Comparison of ENCODE assay signal across 15 cellular contexts in genomic region chr4:147772056-147772455, GRCh38. TPM values are rescaled to one million over a fixed set of nuclear protein-coding genes. Genes with fewer than 3 reads are reported as not detected.
A peak's percentile ranks its signal among the peaks of the same experiment; 100 is the strongest.
DNase-seq lines count a peak whose midpoint lies in the region; ATAC-seq, FAIRE-seq and TF ChIP-seq lines count a peak whose summit lies in the region.
"Had no signal": no experiment of that assay in that cellular context is flagged by ENCODE, and none has a peak within 500 bp of the region (broad histone marks: within the 10 kb centered on the region; RNA-seq: fewer than 3 reads in every experiment).

No MANE protein-coding gene starts in this region.

- no peak overlapping the region for H2AFZ ChIP-seq in ACC112 (ENCODE audit: low read length, unreplicated experiment)
- H2AFZ ChIP-seq: GM23338, neural progenitor cell had no signal

- CTCF ChIA-PET in RWPE1 (lab: Yijun Ruan, JAX) = interaction anchor here (0.6 to 1.0 kb wide), 3 partner anchors 25 to 253 kb away, joined by 3 to 5 read pairs (median 3); no protein-coding TSS in a partner anchor
- CTCF ChIA-PET in activated CD8-positive, alpha-beta T cell treated with anti-CD3 and anti-CD28 coated beads, Interleukin-2, amount 10 ng/mL, durations not matched to agents 7 days and 5 days (lab: Charles Lee) = interaction anchor here (2.5 kb wide), 1 partner anchor 95 kb away, joined by 8 read pairs; no protein-coding TSS in a partner anchor

- no peak for TF ChIP-seq CTCF in RWPE1 (conservative IDR thresholded peaks at IDR 0.05; ENCODE audit: low read depth)
- TF ChIP-seq CTCF in gastroesophageal sphincter (IDR thresholded peaks at IDR 0.05) = no peak
- TF ChIP-seq CTCF in pancreas (IDR thresholded peaks at IDR 0.05) = no peak

- H3K27ac ChIP-seq in ACC112 (ENCODE audit: low read depth, low read length) = peak overlapping the region; percentile 83
- peak overlapping the region; percentile 85 for H3K27ac ChIP-seq in RWPE1
- H3K27ac ChIP-seq in gastroesophageal sphincter = peak overlapping the region in 3 of 4 donors; percentile 44 to 64 (median 64)
- peak overlapping the region in 1 of 4 donors; percentile 19 for H3K27ac ChIP-seq in pancreas
- H3K27ac ChIP-seq: neural progenitor cell had no signal

- ATAC-seq in gastroesophageal sphincter = no peak
- ATAC-seq in pancreas = peak; percentile 57 to 89 (median 79)
- ATAC-seq in HG03460 (IDR thresholded peaks at IDR 0.05; ENCODE audit: unreplicated experiment) = no peak
- no peak for ATAC-seq in activated CD8-positive, alpha-beta T cell treated with anti-CD3 and anti-CD28 coated beads, Interleukin-2, amount 10 ng/mL, durations not matched to agents 7 days and 5 days
- ATAC-seq: GM23338 had no signal

- H3K4me1 ChIP-seq in ACC112 (ENCODE audit: control insufficient read depth, insufficient read depth, low read length, unreplicated experiment) (peaks cover 39% of the 10 kb centered on the region), gastroesophageal sphincter (peaks cover 24 to 100% (median 24%) of the 10 kb centered on the region in 3 donors), pancreas (peaks cover 0 to 28% (median 5%) of the 10 kb centered on the region in 3 donors)

- no peaks in the 10 kb centered on the region for H3K27me3 ChIP-seq in ACC112 (ENCODE audit: insufficient read depth, low read length)
- H3K27me3 ChIP-seq in gastroesophageal sphincter = no peaks in the 10 kb centered on the region
- no peaks in the 10 kb centered on the region for H3K27me3 ChIP-seq in pancreas
- H3K27me3 ChIP-seq: neural progenitor cell had no signal

- H3K4me3 Mint-ChIP-seq in activated CD8-positive, alpha-beta T cell treated with anti-CD3 and anti-CD28 coated beads, Interleukin-2, amount 10 ng/mL, durations not matched to agents 7 days and 5 days = no peak overlapping the region
- H3K4me3 Mint-ChIP-seq: GM23338, neural progenitor cell had no signal

- POLR2A ChIA-PET in RWPE1 (lab: Yijun Ruan, JAX; ENCODE audit: low non-redundant PET) = no interaction called here
- POLR2A ChIA-PET in activated CD8-positive, alpha-beta T cell treated with anti-CD3 and anti-CD28 coated beads, Interleukin-2, amount 10 ng/mL, durations not matched to agents 7 days and 5 days (lab: Charles Lee) = no interaction called here

- H3K79me2 ChIP-seq in ACC112 (ENCODE audit: control insufficient read depth, insufficient read depth, low read length, unreplicated experiment) = peaks cover 55% of the 10 kb centered on the region

- no peak for TF ChIP-seq EP300 in gastroesophageal sphincter (IDR thresholded peaks at IDR 0.05)

- TF ChIP-seq POLR2A in gastroesophageal sphincter (IDR thresholded peaks at IDR 0.05) = no peak

- H3K27ac Mint-ChIP-seq in activated CD8-positive, alpha-beta T cell treated with anti-CD3 and anti-CD28 coated beads, Interleukin-2, amount 10 ng/mL, durations not matched to agents 7 days and 5 days = no peak overlapping the region
- H3K27ac Mint-ChIP-seq: neural progenitor cell had no signal

- intact Hi-C loops in pancreas (cut with DNase I) = no loop called here

- H3K4me3 ChIP-seq in ACC112 (ENCODE audit: low read depth, low read length) = 0 out of 2 replicates have a peak overlapping the region, but pooled peaks have one; percentile 39
- H3K4me3 ChIP-seq in gastroesophageal sphincter = no peak overlapping the region
- no peak overlapping the region for H3K4me3 ChIP-seq in pancreas
- H3K4me3 ChIP-seq: GM23338, neural progenitor cell had no signal

- no peak for FAIRE-seq in pancreas (lab: Jason Lieb, UNC)

- no peaks in the 10 kb centered on the region for H3K36me3 Mint-ChIP-seq in activated CD8-positive, alpha-beta T cell treated with anti-CD3 and anti-CD28 coated beads, Interleukin-2, amount 10 ng/mL, durations not matched to agents 7 days and 5 days (ENCODE audit: low read depth)
- H3K36me3 Mint-ChIP-seq: neural progenitor cell had no signal

- DNase-seq in RWPE1 (ENCODE audit: low spot score) (no peak), pancreas (no peak), GOT3 (lab: John Stamatoyannopoulos, UW) (no peak)
- no peak for DNase-seq in activated CD8-positive, alpha-beta T cell treated with anti-CD3 and anti-CD28 coated beads, Interleukin-2, amount 10 ng/mL, durations not matched to agents 7 days and 5 days
- DNase-seq in activated effector memory CD4-positive, alpha-beta T cell treated with Interleukin-2 at 50 U/mL for 16 hours = no peak
- DNase-seq: activated CD8-positive, alpha-beta memory T cell treated with anti-CD3 and anti-CD28 coated beads, Interleukin-2, amount 50 U/mL, for 4 hours; DMS79 treated with DMSO at 0.1 percent for 48 hours; NCI-H1092 treated with DMSO at 0.1 percent for 48 hours; NCI-H446 treated with DMSO at 0.1 percent for 48 hours; stimulated activated CD4-positive, alpha-beta T cell treated with anti-CD3 and anti-CD28 coated beads, Interleukin-15, amount 100 ng/mL, for 24 hours had no signal

- no peaks in the 10 kb centered on the region for H3K4me1 Mint-ChIP-seq in activated CD8-positive, alpha-beta T cell treated with anti-CD3 and anti-CD28 coated beads, Interleukin-2, amount 10 ng/mL, durations not matched to agents 7 days and 5 days (ENCODE audit: low read depth)
- H3K4me1 Mint-ChIP-seq: GM23338 had no signal

- no peaks in the 10 kb centered on the region for H3K27me3 Mint-ChIP-seq in activated CD8-positive, alpha-beta T cell treated with anti-CD3 and anti-CD28 coated beads, Interleukin-2, amount 10 ng/mL, durations not matched to agents 7 days and 5 days (ENCODE audit: low read depth)

- no peaks in the 10 kb centered on the region for H3K36me3 ChIP-seq in ACC112 (ENCODE audit: insufficient read depth, low read length)
- H3K36me3 ChIP-seq in gastroesophageal sphincter = peaks cover 0 to 7% of the 10 kb centered on the region in 2 donors
- no peaks in the 10 kb centered on the region for H3K36me3 ChIP-seq in pancreas
- H3K36me3 ChIP-seq: neural progenitor cell had no signal

- no peaks in the 10 kb centered on the region for H3K9me3 Mint-ChIP-seq in activated CD8-positive, alpha-beta T cell treated with anti-CD3 and anti-CD28 coated beads, Interleukin-2, amount 10 ng/mL, durations not matched to agents 7 days and 5 days (ENCODE audit: insufficient read depth)
- H3K9me3 Mint-ChIP-seq: GM23338, neural progenitor cell had no signal

- WGBS in gastroesophageal sphincter (ENCODE audit: low coverage in 1 of 2), 2 donors = 35 to 66% methylated on average over 3 to 6 of the region's 8 CpGs
- 47 to 48% methylated on average over 8 of the region's 8 CpGs for WGBS in pancreas, 2 donors

- H3K9me3 ChIP-seq in gastroesophageal sphincter (no peaks in the 10 kb centered on the region), pancreas (no peaks in the 10 kb centered on the region)

RNA-seq across cellular contexts. Expression of gene ARHGAP10, which starts 40.2 kb away (rescaled TPM):
- total RNA-seq in gastroesophageal sphincter = 100 to 1,000 TPM; 153 to 404 (median 215) TPM
- total RNA-seq in pancreas = 10 to 100 TPM in 2 of 6 donors, 1 to 10 TPM in 4; 6.6 to 14.8 (median 9.8) TPM
- polyA plus RNA-seq in pancreas = 1 to 10 TPM; 6.3 to 6.5 TPM
- total RNA-seq in activated CD8-positive, alpha-beta T cell treated with anti-CD3 and anti-CD28 coated beads, Interleukin-2, amount 10 ng/mL, durations not matched to agents 7 days and 5 days = 1 to 10 TPM; 6.3 to 7.1 TPM

Comparison
In these comparisons a context has a peak if more than half of its experiments do, and no peak if none do; other contexts are left out.
1. ATAC-seq: peak in pancreas (4 of 4); none in gastroesophageal sphincter (single experiment), HG03460 (single experiment) and activated CD8-positive, alpha-beta T cell treated with anti-CD3 and anti-CD28 coated beads, Interleukin-2, amount 10 ng/mL, durations not matched to agents 7 days and 5 days (single experiment).
2. RNA of gene ARHGAP10, which starts 40.2 kb away (total RNA-seq): 153 to 404 TPM in gastroesophageal sphincter; 6.6 to 14.8 TPM in pancreas and 6.3 to 7.1 TPM in activated CD8-positive, alpha-beta T cell treated with anti-CD3 and anti-CD28 coated beads, Interleukin-2, amount 10 ng/mL, durations not matched to agents 7 days and 5 days; every median in the first group is over 4 times any median in the second.